ENCODE assay signal across 12 cellular contexts in genomic region chr14:71651228-71651627, GRCh38.
DNase-seq lines count a peak whose midpoint lies in the region; ATAC-seq and TF ChIP-seq lines count a peak whose summit lies in the region.
"Had no signal": no experiment of that assay in that cellular context is flagged by ENCODE, and none has a peak within 500 bp of the region (broad histone marks: within the 10 kb centered on the region; RNA-seq: fewer than 3 reads in every experiment).

No MANE protein-coding gene starts in this region.

- DNase-seq in left ventricle myocardium inferior: no peak
- no peak for DNase-seq in right atrium auricular region (ENCODE audit: low spot score)
- DNase-seq in chondrocyte (ENCODE audit: low spot score): no peak
- DNase-seq in aorta: peak in 1 of 2 donors; percentile 56
- DNase-seq in NCI-H510A treated with DMSO at 0.1 percent for 48 hours (lab: John Stamatoyannopoulos, UW): no peak
- DNase-seq in stimulated activated CD8-positive, alpha-beta memory T cell treated with anti-CD3 and anti-CD28 coated beads, Interleukin-4, amount 100 ng/mL, for 48 hours: no peak
- DNase-seq: ACHN; activated CD4-positive, alpha-beta T cell treated with anti-CD3 and anti-CD28 coated beads, Interleukin-2, amount 50 U/mL, for 48 hours; NCI-H1436 treated with DMSO at 0.1 percent for 48 hours had no signal

- H3K27ac ChIP-seq in left ventricle myocardium inferior (replicated peaks) (peak overlapping the region; percentile 49), right atrium auricular region (no peak overlapping the region), layer of hippocampus (ENCODE audit: low read depth, low read length) (peak overlapping the region; percentile 49), aorta (ENCODE audit: low read depth in 1 of 2, low read length in 2 of 2) (no peak overlapping the region)

- peaks cover 14% of the 10 kb centered on the region for H3K9me3 Mint-ChIP-seq in chondrocyte (ENCODE audit: low read depth)

- H3K36me3 ChIP-seq in left ventricle myocardium inferior (peaks cover 12% of the 10 kb centered on the region), right atrium auricular region (no peaks in the 10 kb centered on the region), aorta (ENCODE audit: control insufficient read depth in 1 of 2, insufficient read depth in 2 of 2, low read length in 1 of 2) (peaks cover 0 to 1% of the 10 kb centered on the region in 2 donors)

- H3K36me3 Mint-ChIP-seq in chondrocyte (ENCODE audit: low read depth): peaks cover 14% of the 10 kb centered on the region

- ATAC-seq in aorta (ENCODE audit: low FRiP score) (peak; percentile 86), GM21526 (IDR thresholded peaks at IDR 0.05; ENCODE audit: low FRiP score, unreplicated experiment) (no peak)

- intact Hi-C loops in left ventricle myocardium inferior (cut with micrococcal nuclease) (no loop called here), aorta (cut with DNase I) (loop anchor here (5.0 to 10.0 kb wide), 4 partner anchors 46 to 119 kb away; no protein-coding TSS in a partner anchor)

- H3K4me3 ChIP-seq in left ventricle myocardium inferior (no peak overlapping the region), right atrium auricular region (no peak overlapping the region), aorta (ENCODE audit: low read length in 2 of 2) (no peak overlapping the region)

- H3K27me3 Mint-ChIP-seq in chondrocyte (ENCODE audit: low read depth): no peaks in the 10 kb centered on the region
- H3K27me3 Mint-ChIP-seq: type B pancreatic cell had no signal

- H3K4me3 Mint-ChIP-seq in chondrocyte (ENCODE audit: unreplicated experiment): no peak overlapping the region
- H3K4me3 Mint-ChIP-seq: type B pancreatic cell had no signal

- H3K4me1 ChIP-seq in left ventricle myocardium inferior (peaks cover 12% of the 10 kb centered on the region), right atrium auricular region (peaks cover 0 to 10% of the 10 kb centered on the region in 2 donors), aorta (ENCODE audit: control insufficient read depth in 1 of 2, insufficient read depth in 2 of 2, low read length in 2 of 2) (peaks cover 0 to 9% of the 10 kb centered on the region in 2 donors)

- H3K27ac Mint-ChIP-seq in chondrocyte (ENCODE audit: unreplicated experiment): peak overlapping the region; percentile 85
- H3K27ac Mint-ChIP-seq: type B pancreatic cell had no signal

- peaks cover 61% of the 10 kb centered on the region for H3K4me1 Mint-ChIP-seq in chondrocyte (ENCODE audit: low read depth)

- H3K9me3 ChIP-seq in left ventricle myocardium inferior (replicated peaks) (peaks cover 29% of the 10 kb centered on the region), right atrium auricular region (peaks cover 6 to 17% of the 10 kb centered on the region in 2 donors), aorta (ENCODE audit: control insufficient read depth, low read length) (no peaks in the 10 kb centered on the region)

- H3K27me3 ChIP-seq in left ventricle myocardium inferior (ENCODE audit: low read depth): no peaks in the 10 kb centered on the region
- no peaks in the 10 kb centered on the region for H3K27me3 ChIP-seq in right atrium auricular region
- no peaks in the 10 kb centered on the region for H3K27me3 ChIP-seq in layer of hippocampus (ENCODE audit: control insufficient read depth, insufficient read depth, low read length)
- H3K27me3 ChIP-seq in aorta (ENCODE audit: control insufficient read depth in 1 of 2, insufficient read depth in 2 of 2, low read length in 1 of 2): no peaks in the 10 kb centered on the region

- TF ChIP-seq CTCF in left ventricle myocardium inferior (IDR thresholded peaks at IDR 0.05; ENCODE audit: borderline replicate concordance) (no peak), right atrium auricular region (IDR thresholded peaks at IDR 0.05) (no peak), chondrocyte (IDR thresholded peaks at IDR 0.05) (no peak)

- 0 to 3% methylated on average over 1 of the region's 1 CpG for WGBS in aorta, 2 donors

Comparison
In these comparisons a context has a peak if more than half of its experiments do, and no peak if none do; other contexts are left out.
1. H3K27ac ChIP-seq: peak in left ventricle myocardium inferior (single experiment) and layer of hippocampus (single experiment); none in right atrium auricular region (0 of 2) and aorta (0 of 2).